In the genomic region with DNA sequence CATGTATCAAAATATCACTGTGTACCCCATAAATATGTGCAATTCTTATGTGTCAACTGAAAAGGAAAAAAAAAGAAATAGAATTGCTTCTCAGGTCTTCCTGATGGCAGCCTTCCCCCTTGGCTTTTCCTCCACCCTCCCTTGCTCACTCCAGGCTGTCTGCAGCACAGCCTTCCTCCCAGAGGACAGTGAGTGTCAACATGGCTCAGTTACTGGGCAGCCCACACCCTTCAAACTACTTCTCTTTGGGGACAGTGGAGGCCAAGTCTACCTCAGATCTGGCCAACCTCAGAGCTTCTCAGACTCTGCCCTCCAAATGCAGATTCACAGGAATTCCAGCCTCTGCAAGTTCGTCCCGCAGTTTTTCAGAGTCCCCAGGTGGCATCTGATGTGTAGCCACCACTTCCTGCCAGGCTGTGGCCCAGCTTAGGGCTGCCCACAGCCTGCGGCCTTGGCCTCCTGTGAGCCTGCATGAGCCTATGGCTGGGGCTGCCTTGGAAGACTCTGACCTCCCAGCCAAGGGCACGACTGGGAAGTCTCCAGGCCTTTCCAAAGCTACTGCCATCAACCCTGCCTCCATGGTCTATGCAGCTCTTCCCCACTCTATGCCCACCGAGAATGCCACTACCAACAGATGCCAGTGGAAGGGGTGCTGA, we compare ENCODE assay signal across 21 cellular contexts.
"Had no signal": no experiment of that assay in that cellular context is flagged by ENCODE, and none has a peak within 500 bp of the region (broad histone marks: within the 10 kb centered on the region; RNA-seq: fewer than 3 reads in every experiment).

No MANE protein-coding gene starts in this region.

- H3K4me3 ChIP-seq: gastrocnemius medialis, left lung, lung, neural progenitor cell, tibial artery had no signal

- H3K4me1 Mint-ChIP-seq: activated T-helper 17 cell treated with anti-CD3 and anti-CD28 coated beads, Interleukin-2, amount 50 U/mL, for 72 hours; neural progenitor cell had no signal

- ATAC-seq: activated CD8-positive, alpha-beta T cell treated with anti-CD3 and anti-CD28 coated beads, Interleukin-2, amount 10 ng/mL, durations not matched to agents 7 days and 5 days; activated naive CD4-positive, alpha-beta T cell treated with anti-CD3 and anti-CD28 coated beads, Interleukin-2, amount 50 U/mL, for 72 hours; activated T-helper 17 cell treated with anti-CD3 and anti-CD28 coated beads, Interleukin-2, amount 50 U/mL, for 72 hours; left lung had no signal

- H3K9me3 Mint-ChIP-seq: neural progenitor cell had no signal

- DNase-seq: activated CD4-positive, alpha-beta T cell treated with anti-CD3 and anti-CD28 coated beads for 1 hour; activated CD4-positive, alpha-beta T cell treated with anti-CD3 and anti-CD28 coated beads, Interleukin-2, amount 50 U/mL, for 1 hour; activated CD8-positive, alpha-beta T cell treated with anti-CD3 and anti-CD28 coated beads, Interleukin-2, amount 10 ng/mL, durations not matched to agents 7 days and 5 days; activated T-cell treated with anti-CD3 and anti-CD28 coated beads, Interleukin-2, amount 50 U/mL, for 24 hours; aorta; hippocampal formation; kidney glomerular epithelial cell; left lung; naive B cell; stimulated activated CD4-positive, alpha-beta T cell treated with anti-CD3 and anti-CD28 coated beads, Interleukin-12 subunit alpha, Interleukin-12 subunit beta, amount 100 ng/mL, for 4 hours; stimulated activated naive CD4-positive, alpha-beta T cell; T-helper 1 cell; tibial artery; WERI-Rb-1 had no signal

- H3K36me3 Mint-ChIP-seq: brain, neural progenitor cell had no signal

- H3K27me3 Mint-ChIP-seq: activated T-cell treated with anti-CD3 and anti-CD28 coated beads, Interleukin-2, amount 50 U/mL, for 24 hours; activated T-helper 17 cell treated with anti-CD3 and anti-CD28 coated beads, Interleukin-2, amount 50 U/mL, for 72 hours; brain; naive B cell had no signal

- H3K4me3 Mint-ChIP-seq: activated CD8-positive, alpha-beta T cell treated with anti-CD3 and anti-CD28 coated beads, Interleukin-2, amount 10 ng/mL, durations not matched to agents 7 days and 5 days; activated T-cell treated with anti-CD3 and anti-CD28 coated beads, Interleukin-2, amount 50 U/mL, for 24 hours; activated T-helper 17 cell treated with anti-CD3 and anti-CD28 coated beads, Interleukin-2, amount 50 U/mL, for 72 hours; brain; naive B cell; neural progenitor cell had no signal

- H3K36me3 ChIP-seq: gastrocnemius medialis, left lung, neural progenitor cell, tibial artery, WERI-Rb-1 had no signal

- H3K27me3 ChIP-seq: gastrocnemius medialis, left lung, neural progenitor cell, tibial artery had no signal

- H3K27ac Mint-ChIP-seq: activated CD8-positive, alpha-beta T cell treated with anti-CD3 and anti-CD28 coated beads, Interleukin-2, amount 10 ng/mL, durations not matched to agents 7 days and 5 days; activated naive CD4-positive, alpha-beta T cell treated with anti-CD3 and anti-CD28 coated beads, Interleukin-2, amount 50 U/mL, for 72 hours; activated T-cell treated with anti-CD3 and anti-CD28 coated beads, Interleukin-2, amount 50 U/mL, for 24 hours; activated T-helper 17 cell treated with anti-CD3 and anti-CD28 coated beads, Interleukin-2, amount 50 U/mL, for 72 hours; neural progenitor cell; progenitor cell of endocrine pancreas had no signal
